8 cellular contexts compared by ENCODE assay signal in the genomic region with DNA sequence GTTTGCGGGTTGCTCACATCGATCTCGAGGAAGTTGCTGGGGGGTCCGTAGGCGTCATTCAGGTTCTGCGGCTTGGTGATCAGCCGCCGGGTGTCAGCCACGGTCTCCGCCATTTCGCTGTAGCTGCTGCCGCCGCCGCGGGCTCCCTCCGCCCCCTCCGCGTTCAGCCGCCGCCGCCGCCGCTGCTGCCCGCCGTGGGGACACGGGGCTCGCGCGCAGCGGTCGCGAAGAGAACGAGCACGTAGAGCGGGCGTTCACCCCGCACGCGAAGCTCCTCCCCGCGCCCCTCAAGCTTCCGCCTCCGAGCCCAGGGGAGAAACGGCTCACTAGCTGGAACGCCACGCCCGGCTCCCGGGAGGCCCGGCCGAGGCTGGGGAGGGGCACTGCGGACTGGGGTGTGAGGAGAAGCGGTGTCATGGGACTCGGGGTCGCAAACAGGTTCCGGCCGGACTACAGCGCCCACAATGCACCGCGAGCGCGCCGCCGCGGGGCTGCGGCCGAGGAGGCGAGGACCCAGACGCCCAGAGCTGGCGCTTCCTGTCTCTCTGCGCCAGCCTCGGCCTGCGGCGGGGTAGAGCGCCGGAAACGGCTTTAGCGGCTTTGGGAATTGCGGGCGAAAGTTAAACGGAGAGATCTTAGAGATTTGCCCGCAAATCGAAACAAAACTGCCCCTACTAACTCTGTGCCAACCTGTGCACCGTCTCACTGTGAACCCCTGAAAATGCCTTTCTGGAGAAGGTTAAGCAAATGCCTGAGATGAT. TPM values are rescaled to one million over a fixed set of nuclear protein-coding genes. Genes with fewer than 3 reads are reported as not detected.
DNase-seq lines count a peak whose midpoint lies in the region; ATAC-seq and TF ChIP-seq lines count a peak whose summit lies in the region.

A gene (minus strand): TSS at position 232 of the 761 bp plus-strand sequence. CDS start 119 bp downstream, at position 113.

- DNase-seq in BJ (ENCODE audit: low read depth), result peak; percentile 89
- DNase-seq in NCI-H510A treated with DMSO at 0.1 percent for 48 hours (lab: John Stamatoyannopoulos, UW), result peak; percentile 22
- DNase-seq in activated CD4-positive, alpha-beta T cell treated with anti-CD3 and anti-CD28 coated beads for 4 hours, result peak; percentile 79 to 80
- DNase-seq in kidney glomerular epithelial cell (lab: John Stamatoyannopoulos, UW), result peak; percentile 86
- peak; percentile 55 to 74 for DNase-seq in stimulated activated CD4-positive, alpha-beta T cell treated with anti-CD3 and anti-CD28 coated beads, Interleukin-1b, Interleukin-23, amount 100 ng/mL, for 1 hour (ENCODE audit: low read depth in 2 of 2)

- H3K27ac ChIP-seq in cingulate gyrus (ENCODE audit: low read depth, low read length), result peak within 1 kb of the TSS; percentile 98

- H3K27me3 ChIP-seq in BJ (ENCODE audit: control insufficient read depth, insufficient read depth, low read length), result no peaks in the 10 kb centered on the region

- POLR2A ChIA-PET in BJ (lab: Charles Lee), result interaction anchor here (0.7 kb wide), 1 partner anchor 34 kb away, joined by 3 read pairs; a partner anchor contains a TSS

- CTCF ChIA-PET in BJ (lab: Yijun Ruan, JAX), result interaction anchor here (0.6 to 2.3 kb wide), 3 partner anchors 10 to 1015 kb away, joined by 3 to 9 read pairs (median 5); no protein-coding TSS in a partner anchor

- H3K4me3 ChIP-seq in BJ (ENCODE audit: low read depth, low read length), result peak within 1 kb of the TSS; percentile 95

- peak; percentile 89 for ATAC-seq in HG03439 (IDR thresholded peaks at IDR 0.05; ENCODE audit: unreplicated experiment)

- TF ChIP-seq POLR2A in GM19193 (IDR thresholded peaks at IDR 0.05; ENCODE audit: extremely low read depth, insufficient read depth, insufficient read length), result peak; percentile 90

- TF ChIP-seq CTCF in BJ (IDR thresholded peaks at IDR 0.05; ENCODE audit: insufficient read depth, low read depth, low read length), result no peak

- H3K36me3 ChIP-seq in BJ (ENCODE audit: control insufficient read depth, insufficient read depth, low read length), result no peaks in the 10 kb centered on the region

RNA-seq across cellular contexts. Expression of the gene that starts here (rescaled TPM):
- 113 and 243 TPM in 2 replicates for polyA plus RNA-seq in BJ (2011; rRNA removed)
- 38.5 and 39.7 TPM in 2 replicates for polyA minus RNA-seq in BJ (2011; rRNA and poly(A)+ RNA removed)

Comparison
In these comparisons a context has a peak if more than half of its experiments do, and no peak if none do; other contexts are left out.
1. Peak in every context shown above with its lines: DNase-seq, ATAC-seq, H3K4me3 ChIP-seq and H3K27ac ChIP-seq.
2. DNase-seq: peak in every context shown above with its lines; median percentile 89 in BJ; 86 in kidney glomerular epithelial cell; 80 in activated CD4-positive, alpha-beta T cell treated with anti-CD3 and anti-CD28 coated beads for 4 hours; 64 in stimulated activated CD4-positive, alpha-beta T cell treated with anti-CD3 and anti-CD28 coated beads, Interleukin-1b, Interleukin-23, amount 100 ng/mL, for 1 hour; 22 in NCI-H510A treated with DMSO at 0.1 percent for 48 hours.